Comparison of ENCODE assay signal across 1 cellular context in the genomic region with DNA sequence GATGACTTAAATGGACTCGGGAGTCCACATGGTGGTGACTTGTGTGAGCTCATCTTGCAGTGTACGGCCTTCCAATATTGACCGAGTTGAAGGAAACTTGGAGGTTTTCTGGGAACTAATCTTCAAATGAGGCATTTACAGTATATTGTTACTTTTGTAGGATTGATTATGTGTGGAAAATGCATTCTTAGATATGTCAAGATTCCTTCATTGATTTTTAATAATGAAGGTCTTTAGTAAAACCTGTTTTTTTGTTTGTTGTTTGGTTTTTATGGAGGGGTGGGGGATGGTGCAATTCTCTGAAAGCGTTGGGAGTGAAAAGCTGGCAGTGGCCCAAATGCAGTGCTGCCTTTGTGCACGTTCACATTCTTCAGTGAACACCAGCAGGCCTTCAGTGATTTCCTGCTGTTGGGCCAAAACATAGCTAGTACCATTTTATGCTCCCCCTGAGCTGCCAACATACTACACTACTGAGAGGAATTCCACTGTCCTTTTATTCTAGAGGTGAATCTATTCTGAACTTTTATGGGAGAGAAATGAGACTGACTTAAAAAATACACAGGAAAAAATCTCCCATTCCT.
TF ChIP-seq lines count a peak whose summit lies in the region.

No MANE protein-coding gene starts in this region.

TF ChIP-seq in K562, 482 proteins besides CTCF, POLR2A, EP300 and RAD21 (continued from another document and continues in another):
- TF ChIP-seq GTF2A2 (tag; IDR thresholded peaks at IDR 0.05) (no peak), THRAP3 (IDR thresholded peaks at IDR 0.05; ENCODE audit: borderline replicate concordance) (no peak), EP400 (IDR thresholded peaks at IDR 0.05) (peak; percentile 84), SMARCE1 (IDR thresholded peaks at IDR 0.05) (peak; percentile 65; the same call in 1 of the 2 replicates), NCOR1 (IDR thresholded peaks at IDR 0.05) (no peak), TRIM24 (IDR thresholded peaks at IDR 0.05) (peak; percentile 74 to 78), HMGN3 (IDR thresholded peaks at IDR 0.05; ENCODE audit: borderline replicate concordance, extremely low read depth, insufficient read length, low read depth, low read length) (no peak), BDP1 (IDR thresholded peaks at IDR 0.05; ENCODE audit: insufficient read depth, insufficient read length) (no peak), RCOR1 (IDR thresholded peaks at IDR 0.05; ENCODE audit: borderline replicate concordance in 1 of 2, low read depth in 2 of 2, low read length in 2 of 2) (peak in 1 of 2 experiments; percentile 80; a peak in 2 of 4 replicates), DNMT1 (IDR thresholded peaks at IDR 0.05) (no peak), ZNF316 (IDR thresholded peaks at IDR 0.05) (no peak), NCOA4 (IDR thresholded peaks at IDR 0.05; ENCODE audit: partially characterized antibody) (no peak), ETS2 (tag; IDR thresholded peaks at IDR 0.05; ENCODE audit: borderline replicate concordance, poor library complexity, severe bottlenecking) (no peak), TRIM28 (IDR thresholded peaks at IDR 0.05) (no peak), HIVEP1 (CRISPR knock-in tag; IDR thresholded peaks at IDR 0.05) (peak; percentile 91), TARDBP (IDR thresholded peaks at IDR 0.05) (no peak), TEAD2 (tag; IDR thresholded peaks at IDR 0.05) (peak; percentile 35; the same call in 1 of the 2 replicates), ZNF24 (IDR thresholded peaks at IDR 0.05) (no peak), SRSF9 (IDR thresholded peaks at IDR 0.05; ENCODE audit: borderline replicate concordance, low read depth, low read length) (no peak), SMAD4 (CRISPR knock-in tag; conservative IDR thresholded peaks at IDR 0.05) (peak; percentile 93), ZNF124 (CRISPR knock-in tag; IDR thresholded peaks at IDR 0.05) (no peak), CTBP1 (IDR thresholded peaks at IDR 0.05; ENCODE audit: borderline replicate concordance) (0 out of 2 replicates have a peak, but pooled peaks have one; percentile 25), MECOM (CRISPR knock-in tag; IDR thresholded peaks at IDR 0.05) (peak; percentile 79), NFXL1 (CRISPR knock-in tag; IDR thresholded peaks at IDR 0.05) (0 out of 2 replicates have a peak, but pooled peaks have one; percentile 14), TBL1XR1 (IDR thresholded peaks at IDR 0.05; ENCODE audit: low read length in 2 of 2) (0 out of 4 replicates have a peak, but pooled peaks of 1 of the 2 experiments have one; percentile 28), ZNF431 (CRISPR knock-in tag; IDR thresholded peaks at IDR 0.05) (no peak), ZNF707 (CRISPR knock-in tag; conservative IDR thresholded peaks at IDR 0.05) (peak; percentile 52; the same call in 1 of the 2 replicates), FIP1L1 (IDR thresholded peaks at IDR 0.05; ENCODE audit: low read depth, low read length, poor library complexity, severe bottlenecking) (no peak), L3MBTL2 (IDR thresholded peaks at IDR 0.05) (peak; percentile 69), STAT5B (CRISPR knock-in tag; IDR thresholded peaks at IDR 0.05) (no peak), DIDO1 (tag; IDR thresholded peaks at IDR 0.05; ENCODE audit: low read depth) (no peak), MTF1 (CRISPR knock-in tag; IDR thresholded peaks at IDR 0.05; ENCODE audit: borderline replicate concordance) (0 out of 2 replicates have a peak, but pooled peaks have one; percentile 44), KDM1A (IDR thresholded peaks at IDR 0.05) (peak; percentile 43 to 52; a peak in 2 of 4 replicates), KLF1 (tag; IDR thresholded peaks at IDR 0.05) (peak; percentile 39; the same call in 1 of the 2 replicates), MEF2D (tag; conservative IDR thresholded peaks at IDR 0.05; ENCODE audit: low read depth) (peak; percentile 59; the same call in 1 of the 2 replicates), MAZ (CRISPR knock-in tag; conservative IDR thresholded peaks at IDR 0.05 in 1 of 2, IDR thresholded peaks at IDR 0.05 in 1 of 2) (peak in 1 of 2 experiments; percentile 74; a peak in 2 of 4 replicates), XRCC4 (IDR thresholded peaks at IDR 0.05; ENCODE audit: extremely low read depth, insufficient read depth, insufficient read length) (no peak)
- TF ChIP-seq, protein P1, sequence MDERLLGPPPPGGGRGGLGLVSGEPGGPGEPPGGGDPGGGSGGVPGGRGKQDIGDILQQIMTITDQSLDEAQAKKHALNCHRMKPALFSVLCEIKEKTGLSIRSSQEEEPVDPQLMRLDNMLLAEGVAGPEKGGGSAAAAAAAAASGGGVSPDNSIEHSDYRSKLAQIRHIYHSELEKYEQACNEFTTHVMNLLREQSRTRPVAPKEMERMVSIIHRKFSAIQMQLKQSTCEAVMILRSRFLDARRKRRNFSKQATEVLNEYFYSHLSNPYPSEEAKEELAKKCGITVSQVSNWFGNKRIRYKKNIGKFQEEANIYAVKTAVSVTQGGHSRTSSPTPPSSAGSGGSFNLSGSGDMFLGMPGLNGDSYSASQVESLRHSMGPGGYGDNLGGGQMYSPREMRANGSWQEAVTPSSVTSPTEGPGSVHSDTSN (CRISPR knock-in tag; IDR thresholded peaks at IDR 0.05; ENCODE audit: low read depth) = no peak
- TF ChIP-seq, protein P1 (tag; conservative IDR thresholded peaks at IDR 0.05; ENCODE audit: low read depth) = peak; percentile 36; the same call in 1 of the 2 replicates
- TF ChIP-seq, protein P2, sequence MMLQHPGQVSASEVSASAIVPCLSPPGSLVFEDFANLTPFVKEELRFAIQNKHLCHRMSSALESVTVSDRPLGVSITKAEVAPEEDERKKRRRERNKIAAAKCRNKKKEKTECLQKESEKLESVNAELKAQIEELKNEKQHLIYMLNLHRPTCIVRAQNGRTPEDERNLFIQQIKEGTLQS (IDR thresholded peaks at IDR 0.05) = peak; percentile 77
- TF ChIP-seq, protein P2 (CRISPR knock-in tag; conservative IDR thresholded peaks at IDR 0.05) = no peak
- TF ChIP-seq, protein P3, sequence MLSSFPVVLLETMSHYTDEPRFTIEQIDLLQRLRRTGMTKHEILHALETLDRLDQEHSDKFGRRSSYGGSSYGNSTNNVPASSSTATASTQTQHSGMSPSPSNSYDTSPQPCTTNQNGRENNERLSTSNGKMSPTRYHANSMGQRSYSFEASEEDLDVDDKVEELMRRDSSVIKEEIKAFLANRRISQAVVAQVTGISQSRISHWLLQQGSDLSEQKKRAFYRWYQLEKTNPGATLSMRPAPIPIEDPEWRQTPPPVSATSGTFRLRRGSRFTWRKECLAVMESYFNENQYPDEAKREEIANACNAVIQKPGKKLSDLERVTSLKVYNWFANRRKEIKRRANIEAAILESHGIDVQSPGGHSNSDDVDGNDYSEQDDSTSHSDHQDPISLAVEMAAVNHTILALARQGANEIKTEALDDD (IDR thresholded peaks at IDR 0.05) = peak; percentile 22; the same call in 1 of the 2 replicates
- TF ChIP-seq, protein P4, sequence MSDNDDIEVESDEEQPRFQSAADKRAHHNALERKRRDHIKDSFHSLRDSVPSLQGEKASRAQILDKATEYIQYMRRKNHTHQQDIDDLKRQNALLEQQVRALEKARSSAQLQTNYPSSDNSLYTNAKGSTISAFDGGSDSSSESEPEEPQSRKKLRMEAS (CRISPR knock-in tag; IDR thresholded peaks at IDR 0.05) = no peak
- TF ChIP-seq, protein P5, sequence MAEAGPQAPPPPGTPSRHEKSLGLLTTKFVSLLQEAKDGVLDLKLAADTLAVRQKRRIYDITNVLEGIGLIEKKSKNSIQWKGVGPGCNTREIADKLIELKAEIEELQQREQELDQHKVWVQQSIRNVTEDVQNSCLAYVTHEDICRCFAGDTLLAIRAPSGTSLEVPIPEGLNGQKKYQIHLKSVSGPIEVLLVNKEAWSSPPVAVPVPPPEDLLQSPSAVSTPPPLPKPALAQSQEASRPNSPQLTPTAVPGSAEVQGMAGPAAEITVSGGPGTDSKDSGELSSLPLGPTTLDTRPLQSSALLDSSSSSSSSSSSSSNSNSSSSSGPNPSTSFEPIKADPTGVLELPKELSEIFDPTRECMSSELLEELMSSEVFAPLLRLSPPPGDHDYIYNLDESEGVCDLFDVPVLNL (CRISPR knock-in tag; IDR thresholded peaks at IDR 0.05; ENCODE audit: low read depth) = no peak
- TF ChIP-seq, protein P6, sequence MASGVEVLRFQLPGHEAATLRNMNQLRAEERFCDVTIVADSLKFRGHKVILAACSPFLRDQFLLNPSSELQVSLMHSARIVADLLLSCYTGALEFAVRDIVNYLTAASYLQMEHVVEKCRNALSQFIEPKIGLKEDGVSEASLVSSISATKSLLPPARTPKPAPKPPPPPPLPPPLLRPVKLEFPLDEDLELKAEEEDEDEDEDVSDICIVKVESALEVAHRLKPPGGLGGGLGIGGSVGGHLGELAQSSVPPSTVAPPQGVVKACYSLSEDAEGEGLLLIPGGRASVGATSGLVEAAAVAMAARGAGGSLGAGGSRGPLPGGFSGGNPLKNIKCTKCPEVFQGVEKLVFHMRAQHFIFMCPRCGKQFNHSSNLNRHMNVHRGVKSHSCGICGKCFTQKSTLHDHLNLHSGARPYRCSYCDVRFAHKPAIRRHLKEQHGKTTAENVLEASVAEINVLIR (CRISPR knock-in tag; IDR thresholded peaks at IDR 0.05) = 0 out of 2 replicates have a peak, but pooled peaks have one; percentile 44
- TF ChIP-seq, protein P7, sequence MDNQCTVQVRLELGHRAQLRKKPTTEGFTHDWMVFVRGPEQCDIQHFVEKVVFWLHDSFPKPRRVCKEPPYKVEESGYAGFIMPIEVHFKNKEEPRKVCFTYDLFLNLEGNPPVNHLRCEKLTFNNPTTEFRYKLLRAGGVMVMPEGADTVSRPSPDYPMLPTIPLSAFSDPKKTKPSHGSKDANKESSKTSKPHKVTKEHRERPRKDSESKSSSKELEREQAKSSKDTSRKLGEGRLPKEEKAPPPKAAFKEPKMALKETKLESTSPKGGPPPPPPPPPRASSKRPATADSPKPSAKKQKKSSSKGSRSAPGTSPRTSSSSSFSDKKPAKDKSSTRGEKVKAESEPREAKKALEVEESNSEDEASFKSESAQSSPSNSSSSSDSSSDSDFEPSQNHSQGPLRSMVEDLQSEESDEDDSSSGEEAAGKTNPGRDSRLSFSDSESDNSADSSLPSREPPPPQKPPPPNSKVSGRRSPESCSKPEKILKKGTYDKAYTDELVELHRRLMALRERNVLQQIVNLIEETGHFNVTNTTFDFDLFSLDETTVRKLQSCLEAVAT (IDR thresholded peaks at IDR 0.05) = no peak
- TF ChIP-seq, protein P8, sequence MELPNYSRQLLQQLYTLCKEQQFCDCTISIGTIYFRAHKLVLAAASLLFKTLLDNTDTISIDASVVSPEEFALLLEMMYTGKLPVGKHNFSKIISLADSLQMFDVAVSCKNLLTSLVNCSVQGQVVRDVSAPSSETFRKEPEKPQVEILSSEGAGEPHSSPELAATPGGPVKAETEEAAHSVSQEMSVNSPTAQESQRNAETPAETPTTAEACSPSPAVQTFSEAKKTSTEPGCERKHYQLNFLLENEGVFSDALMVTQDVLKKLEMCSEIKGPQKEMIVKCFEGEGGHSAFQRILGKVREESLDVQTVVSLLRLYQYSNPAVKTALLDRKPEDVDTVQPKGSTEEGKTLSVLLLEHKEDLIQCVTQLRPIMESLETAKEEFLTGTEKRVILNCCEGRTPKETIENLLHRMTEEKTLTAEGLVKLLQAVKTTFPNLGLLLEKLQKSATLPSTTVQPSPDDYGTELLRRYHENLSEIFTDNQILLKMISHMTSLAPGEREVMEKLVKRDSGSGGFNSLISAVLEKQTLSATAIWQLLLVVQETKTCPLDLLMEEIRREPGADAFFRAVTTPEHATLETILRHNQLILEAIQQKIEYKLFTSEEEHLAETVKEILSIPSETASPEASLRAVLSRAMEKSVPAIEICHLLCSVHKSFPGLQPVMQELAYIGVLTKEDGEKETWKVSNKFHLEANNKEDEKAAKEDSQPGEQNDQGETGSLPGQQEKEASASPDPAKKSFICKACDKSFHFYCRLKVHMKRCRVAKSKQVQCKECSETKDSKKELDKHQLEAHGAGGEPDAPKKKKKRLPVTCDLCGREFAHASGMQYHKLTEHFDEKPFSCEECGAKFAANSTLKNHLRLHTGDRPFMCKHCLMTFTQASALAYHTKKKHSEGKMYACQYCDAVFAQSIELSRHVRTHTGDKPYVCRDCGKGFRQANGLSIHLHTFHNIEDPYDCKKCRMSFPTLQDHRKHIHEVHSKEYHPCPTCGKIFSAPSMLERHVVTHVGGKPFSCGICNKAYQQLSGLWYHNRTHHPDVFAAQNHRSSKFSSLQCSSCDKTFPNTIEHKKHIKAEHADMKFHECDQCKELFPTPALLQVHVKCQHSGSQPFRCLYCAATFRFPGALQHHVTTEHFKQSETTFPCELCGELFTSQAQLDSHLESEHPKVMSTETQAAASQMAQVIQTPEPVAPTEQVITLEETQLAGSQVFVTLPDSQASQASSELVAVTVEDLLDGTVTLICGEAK (IDR thresholded peaks at IDR 0.05) = no peak
- TF ChIP-seq, protein P8 (CRISPR knock-in tag; IDR thresholded peaks at IDR 0.05) = no peak
